ENCODE assay signal across 35 cellular contexts in genomic region chr4:2327579-2327978, GRCh38.
"Had no signal": no experiment of that assay in that cellular context is flagged by ENCODE, and none has a peak within 500 bp of the region (broad histone marks: within the 10 kb centered on the region; RNA-seq: fewer than 3 reads in every experiment).

No MANE protein-coding gene starts in this region.

- H3K36me3 ChIP-seq: MG63 had no signal

- DNase-seq: Karpas-422, Kasumi-1, MG63, MM.1S, MV-4-11, NCI-H1048, NCI-H1092, NCI-H1092 treated with DMSO at 0.1 percent for 48 hours, NCI-H1105, NCI-H1105 treated with DMSO at 0.1 percent for 48 hours, NCI-H1417, NCI-H1417 treated with DMSO at 0.1 percent for 48 hours, NCI-H1436, NCI-H1436 treated with DMSO at 0.1 percent for 48 hours, NCI-H146, NCI-H1694, NCI-H1694 treated with DMSO at 0.1 percent for 48 hours, NCI-H187, NCI-H187 treated with DMSO at 0.1 percent for 48 hours, NCI-H1930, NCI-H2029, NCI-H2029 treated with DMSO at 0.1 percent for 48 hours, NCI-H2081, NCI-H2081 treated with DMSO at 0.1 percent for 48 hours, NCI-H2107, NCI-H2171, NCI-H2171 treated with DMSO at 0.1 percent for 48 hours, NCI-H2227 treated with DMSO at 0.1 percent for 48 hours, NCI-H226, NCI-H345, NCI-H446, NCI-H446 treated with DMSO at 0.1 percent for 48 hours, NCI-H510A, NCI-H510A treated with DMSO at 0.1 percent for 48 hours, NCI-H524 had no signal

- H3K4me3 ChIP-seq: MG63 had no signal

- H3K27me3 ChIP-seq: MG63 had no signal
